Comparison of ENCODE assay signal across 24 cellular contexts in genomic region chr19:58091251-58091995, GRCh38. TPM values are rescaled to one million over a fixed set of nuclear protein-coding genes. Genes with fewer than 3 reads are reported as not detected.
DNase-seq lines count a peak whose midpoint lies in the region; ATAC-seq and TF ChIP-seq lines count a peak whose summit lies in the region.
"Had no signal": no experiment of that assay in that cellular context is flagged by ENCODE, and none has a peak within 500 bp of the region (broad histone marks: within the 10 kb centered on the region; RNA-seq: fewer than 3 reads in every experiment).

No MANE protein-coding gene starts in this region.

- no peaks in the 10 kb centered on the region for H3K27me3 ChIP-seq in H7 (ENCODE audit: control insufficient read depth, insufficient read depth, low read length)
- H3K27me3 ChIP-seq in mesendoderm (ENCODE audit: insufficient read depth, low read length, poor library complexity), result no peaks in the 10 kb centered on the region
- no peaks in the 10 kb centered on the region for H3K27me3 ChIP-seq in neural progenitor cell
- H3K27me3 ChIP-seq: BE2C had no signal

- H3K4me3 ChIP-seq in H7 (ENCODE audit: insufficient read depth, low read depth, low read length), result no peak overlapping the region
- H3K4me3 ChIP-seq in mesendoderm (ENCODE audit: low read length), result no peak overlapping the region
- no peak overlapping the region for H3K4me3 ChIP-seq in neural progenitor cell
- H3K4me3 ChIP-seq: GM12878, GM23248 had no signal

- no peak overlapping the region for H3K4ac ChIP-seq in mesendoderm (ENCODE audit: low read depth, low read length)

- no peak overlapping the region for H3K56ac ChIP-seq in mesendoderm (ENCODE audit: low read length)

- H3K4me1 Mint-ChIP-seq in WTC11, result peaks cover 6% of the 10 kb centered on the region
- no peaks in the 10 kb centered on the region for H3K4me1 Mint-ChIP-seq in neural progenitor cell
- no peaks in the 10 kb centered on the region for H3K4me1 Mint-ChIP-seq in glutamatergic neuron (ENCODE audit: low read depth, unreplicated experiment)

- no peaks in the 10 kb centered on the region for H3K9me3 Mint-ChIP-seq in WTC11
- peaks cover 71% of the 10 kb centered on the region for H3K9me3 Mint-ChIP-seq in neural progenitor cell
- H3K9me3 Mint-ChIP-seq in glutamatergic neuron (ENCODE audit: unreplicated experiment), result peaks cover 5% of the 10 kb centered on the region

- H3K79me2 ChIP-seq in mesendoderm (ENCODE audit: control insufficient read depth, insufficient read depth, low read length), result no peaks in the 10 kb centered on the region
- peaks cover 28% of the 10 kb centered on the region for H3K79me2 ChIP-seq in neural progenitor cell (ENCODE audit: low read depth)

- no peak overlapping the region for H2AK5ac ChIP-seq in mesendoderm (ENCODE audit: low read length)

- H2BK5ac ChIP-seq in mesendoderm (ENCODE audit: low read length), result no peak overlapping the region

- no peak overlapping the region for H4K5ac ChIP-seq in mesendoderm (ENCODE audit: low read length)

- H3K36me3 ChIP-seq in H7 (replicated peaks; ENCODE audit: control insufficient read depth, insufficient read depth, low read length), result no peaks in the 10 kb centered on the region; the same call in 1 of the 2 replicates
- H3K36me3 ChIP-seq in mesendoderm (ENCODE audit: control insufficient read depth, insufficient read depth, low read length), result no peaks in the 10 kb centered on the region
- no peaks in the 10 kb centered on the region for H3K36me3 ChIP-seq in neural progenitor cell
- H3K36me3 ChIP-seq: BE2C had no signal

- TF ChIP-seq CTCF in WTC11 (IDR thresholded peaks at IDR 0.05) (no peak), neural progenitor cell (IDR thresholded peaks at IDR 0.05) (peak; percentile 11), glutamatergic neuron (IDR thresholded peaks at IDR 0.05; ENCODE audit: partially characterized antibody, unreplicated experiment) (no peak)

- H3K4me3 Mint-ChIP-seq in WTC11 (no peak overlapping the region), neural progenitor cell (no peak overlapping the region), glutamatergic neuron (ENCODE audit: unreplicated experiment) (no peak overlapping the region)
- H3K4me3 Mint-ChIP-seq: CD4-positive, CD25-positive, alpha-beta regulatory T cell had no signal

- peaks cover 10% of the 10 kb centered on the region for H3K36me3 Mint-ChIP-seq in WTC11
- H3K36me3 Mint-ChIP-seq in neural progenitor cell, result peaks cover 45% of the 10 kb centered on the region
- peaks cover 15% of the 10 kb centered on the region for H3K36me3 Mint-ChIP-seq in glutamatergic neuron (ENCODE audit: unreplicated experiment)
- H3K36me3 Mint-ChIP-seq: IgD-negative memory B cell had no signal

- no peak overlapping the region for H3K27ac ChIP-seq in mesendoderm (ENCODE audit: low read depth, low read length)
- H3K27ac ChIP-seq in neural progenitor cell, result no peak overlapping the region
- H3K27ac ChIP-seq: GM23248 had no signal

- H3K9me3 ChIP-seq in neural progenitor cell (ENCODE audit: low read depth), result no peaks in the 10 kb centered on the region

- H2AFZ ChIP-seq in neural progenitor cell (replicated peaks), result no peak overlapping the region
- H2AFZ ChIP-seq: GM23248 had no signal

- peak overlapping the region; percentile 88 for H3K27ac Mint-ChIP-seq in WTC11
- no peak overlapping the region for H3K27ac Mint-ChIP-seq in neural progenitor cell
- no peak overlapping the region for H3K27ac Mint-ChIP-seq in glutamatergic neuron (ENCODE audit: unreplicated experiment)
- H3K27ac Mint-ChIP-seq: CD4-positive, CD25-positive, alpha-beta regulatory T cell had no signal

- peak; percentile 77 for ATAC-seq in WTC11
- no peak for ATAC-seq in HG03280 (IDR thresholded peaks at IDR 0.05; ENCODE audit: unreplicated experiment)
- no peak for ATAC-seq in GM19351 (IDR thresholded peaks at IDR 0.05; ENCODE audit: unreplicated experiment)
- ATAC-seq: GM12878 had no signal

- no peak overlapping the region for H2BK120ac ChIP-seq in mesendoderm (ENCODE audit: low read depth, low read length)

- H2BK15ac ChIP-seq in mesendoderm (replicated peaks; ENCODE audit: low read depth), result no peak overlapping the region

- CTCF ChIA-PET in WTC11 (lab: Charles Lee), result interaction anchor here (0.5 to 3.1 kb wide), 11 partner anchors 27 to 92 kb away, joined by 3 to 15 read pairs (median 5); partner anchors contain the start of genes ZNF135, ZNF274 and ZNF606

- H3K4me1 ChIP-seq in mesendoderm (ENCODE audit: control insufficient read depth, low read depth, low read length) (no peaks in the 10 kb centered on the region), neural progenitor cell (no peaks in the 10 kb centered on the region)
- H3K4me1 ChIP-seq: BE2C had no signal

- H3F3A ChIP-seq in neural progenitor cell (ENCODE audit: low read depth), result no peaks in the 10 kb centered on the region

- H4K8ac ChIP-seq in mesendoderm (ENCODE audit: low read depth, low read length), result no peak overlapping the region

- H3K18ac ChIP-seq in mesendoderm (ENCODE audit: low read length), result no peak overlapping the region

- no peak overlapping the region for H3K23ac ChIP-seq in mesendoderm (ENCODE audit: low read length)

- H3K4me2 ChIP-seq in mesendoderm (ENCODE audit: low read length) (no peak overlapping the region), neural progenitor cell (no peak overlapping the region)

- WGBS in mesendoderm (ENCODE audit: extremely low coverage, insufficient coverage, low lambda C conversion rate), result no CpG with 5 or more reads among the region's 11 CpGs

- H3K27me3 Mint-ChIP-seq in WTC11 (ENCODE audit: low read depth) (no peaks in the 10 kb centered on the region), neural progenitor cell (ENCODE audit: insufficient read depth, low read depth) (peaks cover 19% of the 10 kb centered on the region), glutamatergic neuron (ENCODE audit: unreplicated experiment) (peaks cover 2% of the 10 kb centered on the region)
- H3K27me3 Mint-ChIP-seq: CD4-positive, CD25-positive, alpha-beta regulatory T cell; IgD-negative memory B cell had no signal

- no peaks in the 10 kb centered on the region for H3K79me1 ChIP-seq in mesendoderm (ENCODE audit: low read length)

- DNase-seq in H7 (peak; percentile 63), WTC11 (ENCODE audit: low spot score) (no peak), mesendoderm (peak; percentile 32), neural progenitor cell (ENCODE audit: low spot score) (no peak), glutamatergic neuron (no peak), NCI-H2107 (lab: John Stamatoyannopoulos, UW) (no peak)
- DNase-seq: BE2C; CD4-positive, CD25-positive, alpha-beta regulatory T cell; COR-L47; DND-41; GM23248; MV-4-11; NCI-H1105 treated with DMSO at 0.1 percent for 48 hours; NCI-H1694; NCI-H2081; NCI-H2171 treated with DMSO at 0.1 percent for 48 hours; NCI-H524 treated with DMSO at 0.1 percent for 48 hours; NCI-H82; Right ventricle myocardium superior had no signal

- no peaks in the 10 kb centered on the region for H4K20me1 ChIP-seq in neural progenitor cell (ENCODE audit: low read depth)

- H3K9ac ChIP-seq in mesendoderm (ENCODE audit: low read length) (no peak overlapping the region), neural progenitor cell (no peak overlapping the region)
- H3K9ac ChIP-seq: GM23248 had no signal

- POLR2A ChIA-PET in WTC11 (lab: Charles Lee), result interaction anchor here (1.0 to 1.4 kb wide), 2 partner anchors 59 to 92 kb away, joined by 3 to 4 read pairs; partner anchors contain the start of genes ZNF274 and ZNF329

TF ChIP-seq in WTC11, 78 proteins besides CTCF, POLR2A, EP300 and RAD21 (continues in another document):
- no peak for TF ChIP-seq ELF4 (CRISPR knock-in tag; IDR thresholded peaks at IDR 0.05; ENCODE audit: low read depth)
- TF ChIP-seq, protein P1, sequence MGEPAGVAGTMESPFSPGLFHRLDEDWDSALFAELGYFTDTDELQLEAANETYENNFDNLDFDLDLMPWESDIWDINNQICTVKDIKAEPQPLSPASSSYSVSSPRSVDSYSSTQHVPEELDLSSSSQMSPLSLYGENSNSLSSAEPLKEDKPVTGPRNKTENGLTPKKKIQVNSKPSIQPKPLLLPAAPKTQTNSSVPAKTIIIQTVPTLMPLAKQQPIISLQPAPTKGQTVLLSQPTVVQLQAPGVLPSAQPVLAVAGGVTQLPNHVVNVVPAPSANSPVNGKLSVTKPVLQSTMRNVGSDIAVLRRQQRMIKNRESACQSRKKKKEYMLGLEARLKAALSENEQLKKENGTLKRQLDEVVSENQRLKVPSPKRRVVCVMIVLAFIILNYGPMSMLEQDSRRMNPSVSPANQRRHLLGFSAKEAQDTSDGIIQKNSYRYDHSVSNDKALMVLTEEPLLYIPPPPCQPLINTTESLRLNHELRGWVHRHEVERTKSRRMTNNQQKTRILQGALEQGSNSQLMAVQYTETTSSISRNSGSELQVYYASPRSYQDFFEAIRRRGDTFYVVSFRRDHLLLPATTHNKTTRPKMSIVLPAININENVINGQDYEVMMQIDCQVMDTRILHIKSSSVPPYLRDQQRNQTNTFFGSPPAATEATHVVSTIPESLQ (CRISPR knock-in tag; IDR thresholded peaks at IDR 0.05), result no peak

RNA-seq across cellular contexts. Expression of gene ZSCAN18, which starts 6.6 kb away (rescaled TPM):
- 9.2 and 16.0 TPM in 2 replicates for total RNA-seq in H7 (2014; rRNA removed; shearing (Covaris generic))
- total RNA-seq in WTC11 (2021) (55.9 to 65.5 TPM (median 64.8 TPM) in 3 replicates), neural progenitor cell (ENCODE audit: low replicate concordance) (49.1 and 144 TPM in 2 replicates), glutamatergic neuron (ENCODE audit: unreplicated experiment) (66.7 TPM)
- polyA plus RNA-seq in mesendoderm (2013, experiment 1 of 2), result 16.2 TPM
- 17.3 TPM for polyA plus RNA-seq in mesendoderm (2013, experiment 2 of 2)
- total RNA-seq: OCI-LY7 had no signal

RNA-seq across cellular contexts. Expression of gene ZNF135, which starts 32.3 kb away (rescaled TPM):
- total RNA-seq in H7 (2014; rRNA removed; shearing (Covaris generic)), result 0.07 TPM in 1 of 2 replicates, not detected in the other
- total RNA-seq in WTC11 (2021) (5.6 to 8.0 TPM (median 7.2 TPM) in 3 replicates), neural progenitor cell (ENCODE audit: low replicate concordance) (9.5 and 11.1 TPM in 2 replicates), glutamatergic neuron (ENCODE audit: unreplicated experiment) (16.6 TPM)
- 4.1 TPM for polyA plus RNA-seq in mesendoderm (2013, experiment 1 of 2)
- 4.6 TPM for polyA plus RNA-seq in mesendoderm (2013, experiment 2 of 2)
- total RNA-seq: GM12878, OCI-LY7 had no signal

RNA-seq across cellular contexts. Expression of gene ZSCAN1, which starts 57.6 kb away (rescaled TPM):
- not detected in 2 replicates for total RNA-seq in H7 (2014; rRNA removed; shearing (Covaris generic))
- total RNA-seq in WTC11 (2021) (0.69 to 1.3 TPM (median 0.78 TPM) in 3 replicates), neural progenitor cell (ENCODE audit: low replicate concordance) (0.67 and 4.1 TPM in 2 replicates), glutamatergic neuron (ENCODE audit: unreplicated experiment) (7.7 TPM)
- 0.59 TPM for polyA plus RNA-seq in mesendoderm (2013, experiment 1 of 2)
- 0.91 TPM for polyA plus RNA-seq in mesendoderm (2013, experiment 2 of 2)
- total RNA-seq: CD4-positive, CD25-positive, alpha-beta regulatory T cell; GM12878; GM23248; OCI-LY7; Right ventricle myocardium superior had no signal
- polyA plus RNA-seq: CD4-positive, CD25-positive, alpha-beta regulatory T cell; GM12878; IgD-negative memory B cell had no signal

RNA-seq across cellular contexts. Expression of gene ZNF329, which starts 59.2 kb away (rescaled TPM):
- 9.1 and 14.2 TPM in 2 replicates for total RNA-seq in H7 (2014; rRNA removed; shearing (Covaris generic))
- total RNA-seq in WTC11 (2021) (16.3 to 18.3 TPM (median 16.5 TPM) in 3 replicates), neural progenitor cell (ENCODE audit: low replicate concordance) (28.4 and 36.2 TPM in 2 replicates), glutamatergic neuron (ENCODE audit: unreplicated experiment) (14.1 TPM)
- polyA plus RNA-seq in mesendoderm (2013, experiment 1 of 2), result 6.1 TPM
- polyA plus RNA-seq in mesendoderm (2013, experiment 2 of 2), result 6.0 TPM

Comparison
In these comparisons a context has a peak if more than half of its experiments do, and no peak if none do; other contexts are left out.
1. DNase-seq: peak in H7 (single experiment) and mesendoderm (single experiment); none in WTC11 (single experiment), neural progenitor cell (single experiment), glutamatergic neuron (single experiment) and NCI-H2107 (single experiment).